In genomic region chr4:77877771-77878170, GRCh38 we compare ENCODE assay signal across 22 cellular contexts.
"Had no signal": no experiment of that assay in that cellular context is flagged by ENCODE, and none has a peak within 500 bp of the region (broad histone marks: within the 10 kb centered on the region; RNA-seq: fewer than 3 reads in every experiment).

No MANE protein-coding gene starts in this region.

- ATAC-seq: activated T-cell treated with anti-CD3 and anti-CD28 coated beads, Interleukin-2, amount 50 U/mL, for 72 hours; esophagus mucosa; gastrocnemius medialis; heart left ventricle; left colon; mucosa of descending colon; stimulated activated effector memory CD8-positive, alpha-beta T cell treated with anti-CD3 and anti-CD28 coated beads, Interleukin-12 subunit alpha, Interleukin-12 subunit beta, amount 100 ng/mL, for 72 hours had no signal

- H3K27me3 ChIP-seq: gastrocnemius medialis, heart left ventricle, ovary, sigmoid colon, stomach had no signal

- H3K4me3 Mint-ChIP-seq: activated CD4-positive, alpha-beta T cell treated with anti-CD3 and anti-CD28 coated beads, Interleukin-2, amount 10 ng/mL, durations not matched to agents 24 days and 14 days; activated T-cell treated with anti-CD3 and anti-CD28 coated beads, Interleukin-2, amount 50 U/mL, for 72 hours; central memory CD8-positive, alpha-beta T cell; naive B cell; stimulated activated effector memory CD8-positive, alpha-beta T cell treated with anti-CD3 and anti-CD28 coated beads, Interleukin-12 subunit alpha, Interleukin-12 subunit beta, amount 100 ng/mL, for 72 hours; type B pancreatic cell had no signal

- H3K4me1 ChIP-seq: gastrocnemius medialis, heart left ventricle, sigmoid colon had no signal

- H3K9me3 ChIP-seq: gastrocnemius medialis, heart left ventricle, mucosa of descending colon, ovary, sigmoid colon, stomach had no signal

- DNase-seq: activated CD4-positive, alpha-beta T cell treated with anti-CD3 and anti-CD28 coated beads, Interleukin-2, amount 10 ng/mL, durations not matched to agents 24 days and 14 days; activated CD8-positive, alpha-beta memory T cell treated with anti-CD3 and anti-CD28 coated beads for 24 hours; activated CD8-positive, alpha-beta memory T cell treated with anti-CD3 and anti-CD28 coated beads, Interleukin-2, amount 50 U/mL, for 48 hours; activated effector memory CD4-positive, alpha-beta T cell treated with anti-CD3 and anti-CD28 coated beads, Interleukin-2, amount 50 U/mL, for 16 hours; activated naive CD4-positive, alpha-beta T cell treated with anti-CD3 and anti-CD28 coated beads, Interleukin-2, amount 50 U/mL, for 16 hours; activated T-cell treated with anti-CD3 and anti-CD28 coated beads, Interleukin-2, amount 50 U/mL, for 72 hours; aorta; gastrocnemius medialis; heart left ventricle; left colon; mucosa of descending colon; naive B cell; ovary; sigmoid colon; stimulated activated CD4-positive, alpha-beta T cell treated with anti-CD3 and anti-CD28 coated beads, Interleukin-4, amount 100 ng/mL, for 24 hours; stomach; T1000 had no signal

- H3K27me3 Mint-ChIP-seq: activated CD4-positive, alpha-beta T cell treated with anti-CD3 and anti-CD28 coated beads, Interleukin-2, amount 10 ng/mL, durations not matched to agents 24 days and 14 days; central memory CD8-positive, alpha-beta T cell; naive B cell; type B pancreatic cell had no signal

- H3K9me3 Mint-ChIP-seq: activated CD4-positive, alpha-beta T cell treated with anti-CD3 and anti-CD28 coated beads, Interleukin-2, amount 10 ng/mL, durations not matched to agents 24 days and 14 days; activated T-cell treated with anti-CD3 and anti-CD28 coated beads, Interleukin-2, amount 50 U/mL, for 72 hours; central memory CD8-positive, alpha-beta T cell; naive B cell; stimulated activated effector memory CD8-positive, alpha-beta T cell treated with anti-CD3 and anti-CD28 coated beads, Interleukin-12 subunit alpha, Interleukin-12 subunit beta, amount 100 ng/mL, for 72 hours; type B pancreatic cell had no signal

- H3K27ac ChIP-seq: coronary artery, gastrocnemius medialis, heart left ventricle, ovary, sigmoid colon, stomach had no signal

- H3K27ac Mint-ChIP-seq: activated CD4-positive, alpha-beta T cell treated with anti-CD3 and anti-CD28 coated beads, Interleukin-2, amount 10 ng/mL, durations not matched to agents 24 days and 14 days; activated T-cell treated with anti-CD3 and anti-CD28 coated beads, Interleukin-2, amount 50 U/mL, for 72 hours; stimulated activated effector memory CD8-positive, alpha-beta T cell treated with anti-CD3 and anti-CD28 coated beads, Interleukin-12 subunit alpha, Interleukin-12 subunit beta, amount 100 ng/mL, for 72 hours; type B pancreatic cell had no signal
